ENCODE assay signal across 34 cellular contexts in genomic region chr18:10399465-10399864, GRCh38. TPM values are rescaled to one million over a fixed set of nuclear protein-coding genes. Genes with fewer than 3 reads are reported as not detected.
"Had no signal": no experiment of that assay in that cellular context is flagged by ENCODE, and none has a peak within 500 bp of the region (broad histone marks: within the 10 kb centered on the region; RNA-seq: fewer than 3 reads in every experiment).

No MANE protein-coding gene starts in this region.

- H3K4me1 Mint-ChIP-seq: activated CD4-positive, alpha-beta memory T cell treated with anti-CD3 and anti-CD28 coated beads, Interleukin-2, amount 10 ng/mL, durations not matched to agents 7 days and 5 days; activated CD4-positive, alpha-beta T cell treated with anti-CD3 and anti-CD28 coated beads for 36 hours; activated CD4-positive, alpha-beta T cell treated with anti-CD3 and anti-CD28 coated beads, Interleukin-2, amount 10 ng/mL, durations not matched to agents 7 days and 5 days; activated CD8-positive, alpha-beta memory T cell treated with anti-CD3 and anti-CD28 coated beads, Interleukin-2, amount 10 ng/mL, durations not matched to agents 7 days and 5 days; activated naive CD4-positive, alpha-beta T cell treated with anti-CD3 and anti-CD28 coated beads, Interleukin-2, amount 10 ng/mL, durations not matched to agents 7 days and 5 days; activated naive CD4-positive, alpha-beta T cell treated with anti-CD3 and anti-CD28 coated beads, Interleukin-2, amount 50 U/mL, for 24 hours; activated naive CD8-positive, alpha-beta T cell treated with anti-CD3 and anti-CD28 coated beads, Interleukin-2, amount 10 ng/mL, durations not matched to agents 7 days and 5 days; central memory CD8-positive, alpha-beta T cell had no signal

- H3K27ac Mint-ChIP-seq: activated CD4-positive, alpha-beta memory T cell treated with anti-CD3 and anti-CD28 coated beads, Interleukin-2, amount 10 ng/mL, durations not matched to agents 7 days and 5 days; activated CD4-positive, alpha-beta T cell treated with anti-CD3 and anti-CD28 coated beads for 36 hours; activated CD4-positive, alpha-beta T cell treated with anti-CD3 and anti-CD28 coated beads, Interleukin-2, amount 10 ng/mL, durations not matched to agents 7 days and 5 days; activated CD8-positive, alpha-beta memory T cell treated with anti-CD3 and anti-CD28 coated beads, Interleukin-2, amount 10 ng/mL, durations not matched to agents 7 days and 5 days; activated CD8-positive, alpha-beta T cell treated with anti-CD3 and anti-CD28 coated beads, Interleukin-2, amount 10 ng/mL, durations not matched to agents 7 days and 5 days; activated naive CD4-positive, alpha-beta T cell treated with anti-CD3 and anti-CD28 coated beads, Interleukin-2, amount 10 ng/mL, durations not matched to agents 7 days and 5 days; activated naive CD4-positive, alpha-beta T cell treated with anti-CD3 and anti-CD28 coated beads, Interleukin-2, amount 50 U/mL, for 24 hours; activated naive CD8-positive, alpha-beta T cell; activated naive CD8-positive, alpha-beta T cell treated with anti-CD3 and anti-CD28 coated beads, Interleukin-2, amount 10 ng/mL, durations not matched to agents 7 days and 5 days; activated naive CD8-positive, alpha-beta T cell treated with anti-CD3 and anti-CD28 coated beads, Interleukin-2, amount 50 U/mL, for 24 hours; activated T-cell treated with anti-CD3 and anti-CD28 coated beads, Interleukin-2, amount 50 U/mL, for 24 hours; activated T-helper 2 cell treated with anti-CD3 and anti-CD28 coated beads, Interferon-gamma antibody, Interleukin-2, Interleukin-4, amounts not matched to agents 10 μg/mL and 5 μg/mL and 100 μg/mL, durations not matched to agents 14 hours and 24 hours and 36 hours; T-helper 1 cell treated with Interleukin-12 subunit alpha and Interleukin-12 subunit beta and Interleukin-4 antibody, amounts not matched to agents 30 μg/mL and 1 μg/mL, for 36 hours; T-helper 2 cell treated with Interferon-gamma antibody and Interleukin-4, amounts not matched to agents 5 μg/mL and 100 μg/mL, for 36 hours; WTC11 had no signal

- H3K36me3 Mint-ChIP-seq: activated CD8-positive, alpha-beta memory T cell treated with anti-CD3 and anti-CD28 coated beads, Interleukin-2, amount 10 ng/mL, durations not matched to agents 7 days and 5 days; activated naive CD4-positive, alpha-beta T cell treated with anti-CD3 and anti-CD28 coated beads, Interleukin-2, amount 10 ng/mL, durations not matched to agents 7 days and 5 days; activated naive CD4-positive, alpha-beta T cell treated with anti-CD3 and anti-CD28 coated beads, Interleukin-2, amount 50 U/mL, for 24 hours; activated naive CD8-positive, alpha-beta T cell; activated naive CD8-positive, alpha-beta T cell treated with anti-CD3 and anti-CD28 coated beads, Interleukin-2, amount 10 ng/mL, durations not matched to agents 7 days and 5 days; brain; WTC11 had no signal

- DNase-seq: activated CD4-positive, alpha-beta memory T cell treated with anti-CD3 and anti-CD28 coated beads, Interleukin-2, amount 10 ng/mL, durations not matched to agents 7 days and 5 days; activated CD4-positive, alpha-beta T cell treated with anti-CD3 and anti-CD28 coated beads for 1 hour; activated CD4-positive, alpha-beta T cell treated with anti-CD3 and anti-CD28 coated beads for 36 hours; activated CD4-positive, alpha-beta T cell treated with anti-CD3 and anti-CD28 coated beads for 48 hours; activated CD4-positive, alpha-beta T cell treated with anti-CD3 and anti-CD28 coated beads, Interleukin-2, amount 10 ng/mL, durations not matched to agents 7 days and 5 days; activated CD4-positive, alpha-beta T cell treated with anti-CD3 and anti-CD28 coated beads, Interleukin-2, amount 50 U/mL, for 48 hours; activated CD4-positive, CD25-positive, alpha-beta regulatory T cell; activated CD8-positive, alpha-beta memory T cell treated with anti-CD3 and anti-CD28 coated beads for 24 hours; activated CD8-positive, alpha-beta memory T cell treated with anti-CD3 and anti-CD28 coated beads, Interleukin-2, amount 10 ng/mL, durations not matched to agents 7 days and 5 days; activated CD8-positive, alpha-beta memory T cell treated with anti-CD3 and anti-CD28 coated beads, Interleukin-2, amount 50 U/mL, for 48 hours; activated CD8-positive, alpha-beta T cell treated with anti-CD3 and anti-CD28 coated beads, Interleukin-2, amount 10 ng/mL, durations not matched to agents 7 days and 5 days; activated effector memory CD4-positive, alpha-beta T cell treated with Interleukin-2 at 50 U/mL for 16 hours; activated gamma-delta T cell; activated naive CD4-positive, alpha-beta T cell treated with anti-CD3 and anti-CD28 coated beads, Interleukin-2, amount 10 ng/mL, durations not matched to agents 7 days and 5 days; activated naive CD4-positive, alpha-beta T cell treated with Interleukin-2 at 50 U/mL for 16 hours; activated naive CD8-positive, alpha-beta T cell treated with anti-CD3 and anti-CD28 coated beads, Interleukin-2, amount 10 ng/mL, durations not matched to agents 7 days and 5 days; activated naive CD8-positive, alpha-beta T cell treated with anti-CD3 and anti-CD28 coated beads, Interleukin-2, amount 50 U/mL, for 24 hours; activated T-cell treated with anti-CD3 and anti-CD28 coated beads, Interleukin-2, amount 50 U/mL, for 24 hours; activated T-cell treated with anti-CD3 and anti-CD28 coated beads, Interleukin-2, amount 50 U/mL, for 48 hours; amygdala; caudate nucleus; cerebellar nuclear complex; T-helper 2 cell; T-helper 9 cell; WERI-Rb-1 had no signal

- H3K4me3 Mint-ChIP-seq: activated CD4-positive, alpha-beta memory T cell treated with anti-CD3 and anti-CD28 coated beads, Interleukin-2, amount 10 ng/mL, durations not matched to agents 7 days and 5 days; activated CD4-positive, alpha-beta T cell treated with anti-CD3 and anti-CD28 coated beads for 36 hours; activated CD4-positive, alpha-beta T cell treated with anti-CD3 and anti-CD28 coated beads, Interleukin-2, amount 10 ng/mL, durations not matched to agents 7 days and 5 days; activated CD8-positive, alpha-beta memory T cell treated with anti-CD3 and anti-CD28 coated beads, Interleukin-2, amount 10 ng/mL, durations not matched to agents 7 days and 5 days; activated CD8-positive, alpha-beta T cell treated with anti-CD3 and anti-CD28 coated beads, Interleukin-2, amount 10 ng/mL, durations not matched to agents 7 days and 5 days; activated naive CD4-positive, alpha-beta T cell treated with anti-CD3 and anti-CD28 coated beads, Interleukin-2, amount 10 ng/mL, durations not matched to agents 7 days and 5 days; activated naive CD4-positive, alpha-beta T cell treated with anti-CD3 and anti-CD28 coated beads, Interleukin-2, amount 50 U/mL, for 24 hours; activated naive CD8-positive, alpha-beta T cell; activated naive CD8-positive, alpha-beta T cell treated with anti-CD3 and anti-CD28 coated beads, Interleukin-2, amount 10 ng/mL, durations not matched to agents 7 days and 5 days; activated naive CD8-positive, alpha-beta T cell treated with anti-CD3 and anti-CD28 coated beads, Interleukin-2, amount 50 U/mL, for 24 hours; activated T-cell treated with anti-CD3 and anti-CD28 coated beads, Interleukin-2, amount 50 U/mL, for 24 hours; central memory CD8-positive, alpha-beta T cell; T-helper 1 cell treated with Interleukin-12 subunit alpha and Interleukin-12 subunit beta and Interleukin-4 antibody, amounts not matched to agents 30 μg/mL and 1 μg/mL, for 36 hours; T-helper 2 cell treated with Interferon-gamma antibody and Interleukin-4, amounts not matched to agents 5 μg/mL and 100 μg/mL, for 36 hours; WTC11 had no signal

- ATAC-seq: activated CD4-positive, alpha-beta T cell treated with anti-CD3 and anti-CD28 coated beads for 36 hours; activated CD4-positive, CD25-positive, alpha-beta regulatory T cell treated with anti-CD3 and anti-CD28 coated beads, Interleukin-2, amount 50 U/mL, for 24 hours; activated CD8-positive, alpha-beta memory T cell treated with anti-CD3 and anti-CD28 coated beads, Interleukin-2, amount 10 ng/mL, durations not matched to agents 7 days and 5 days; activated CD8-positive, alpha-beta T cell treated with anti-CD3 and anti-CD28 coated beads, Interleukin-2, amount 10 ng/mL, durations not matched to agents 7 days and 5 days; activated naive CD8-positive, alpha-beta T cell treated with anti-CD3 and anti-CD28 coated beads, Interleukin-2, amount 50 U/mL, for 24 hours; WTC11 had no signal

- H3K9me3 Mint-ChIP-seq: activated CD4-positive, alpha-beta memory T cell treated with anti-CD3 and anti-CD28 coated beads, Interleukin-2, amount 10 ng/mL, durations not matched to agents 7 days and 5 days; activated CD4-positive, alpha-beta T cell treated with anti-CD3 and anti-CD28 coated beads, Interleukin-2, amount 10 ng/mL, durations not matched to agents 7 days and 5 days; activated naive CD4-positive, alpha-beta T cell treated with anti-CD3 and anti-CD28 coated beads, Interleukin-2, amount 10 ng/mL, durations not matched to agents 7 days and 5 days; activated naive CD4-positive, alpha-beta T cell treated with anti-CD3 and anti-CD28 coated beads, Interleukin-2, amount 50 U/mL, for 24 hours; activated naive CD8-positive, alpha-beta T cell treated with anti-CD3 and anti-CD28 coated beads, Interleukin-2, amount 10 ng/mL, durations not matched to agents 7 days and 5 days; activated naive CD8-positive, alpha-beta T cell treated with anti-CD3 and anti-CD28 coated beads, Interleukin-2, amount 50 U/mL, for 24 hours; activated T-cell treated with anti-CD3 and anti-CD28 coated beads, Interleukin-2, amount 50 U/mL, for 24 hours; activated T-helper 2 cell treated with anti-CD3 and anti-CD28 coated beads, Interferon-gamma antibody, Interleukin-2, Interleukin-4, amounts not matched to agents 10 μg/mL and 5 μg/mL and 100 μg/mL, durations not matched to agents 14 hours and 24 hours and 36 hours; central memory CD8-positive, alpha-beta T cell; T-helper 1 cell treated with Interleukin-12 subunit alpha and Interleukin-12 subunit beta and Interleukin-4 antibody, amounts not matched to agents 30 μg/mL and 1 μg/mL, for 36 hours; T-helper 2 cell treated with Interferon-gamma antibody and Interleukin-4, amounts not matched to agents 5 μg/mL and 100 μg/mL, for 36 hours had no signal

RNA-seq across cellular contexts. Expression of gene APCDD1, which starts 55.0 kb away (rescaled TPM):
- total RNA-seq: activated CD4-positive, alpha-beta memory T cell treated with anti-CD3 and anti-CD28 coated beads, Interleukin-2, amount 10 ng/mL, durations not matched to agents 7 days and 5 days; activated CD4-positive, alpha-beta T cell treated with anti-CD3 and anti-CD28 coated beads for 36 hours; activated CD4-positive, alpha-beta T cell treated with anti-CD3 and anti-CD28 coated beads, Interleukin-2, amount 10 ng/mL, durations not matched to agents 7 days and 5 days; activated CD8-positive, alpha-beta memory T cell treated with anti-CD3 and anti-CD28 coated beads, Interleukin-2, amount 10 ng/mL, durations not matched to agents 7 days and 5 days; activated CD8-positive, alpha-beta T cell treated with anti-CD3 and anti-CD28 coated beads, Interleukin-2, amount 10 ng/mL, durations not matched to agents 7 days and 5 days; activated naive CD8-positive, alpha-beta T cell treated with anti-CD3 and anti-CD28 coated beads, Interleukin-2, amount 10 ng/mL, durations not matched to agents 7 days and 5 days; activated T-helper 2 cell treated with anti-CD3 and anti-CD28 coated beads, Interferon-gamma antibody, Interleukin-2, Interleukin-4, amounts not matched to agents 10 μg/mL and 5 μg/mL and 100 μg/mL, durations not matched to agents 14 hours and 24 hours and 36 hours had no signal
